38 cellular contexts compared by ENCODE assay signal in genomic region chr13:94366677-94367076, GRCh38.
"Had no signal": no experiment of that assay in that cellular context is flagged by ENCODE, and none has a peak within 500 bp of the region (broad histone marks: within the 10 kb centered on the region; RNA-seq: fewer than 3 reads in every experiment).

No MANE protein-coding gene starts in this region.

- H3K27me3 Mint-ChIP-seq: activated naive CD8-positive, alpha-beta T cell had no signal

- ATAC-seq: activated naive CD4-positive, alpha-beta T cell treated with anti-CD3 and anti-CD28 coated beads, Interleukin-2, amount 50 U/mL, for 72 hours; activated naive CD8-positive, alpha-beta T cell treated with anti-CD3 and anti-CD28 coated beads, Interleukin-2, amount 50 U/mL, for 24 hours; activated T-cell treated with anti-CD3 and anti-CD28 coated beads, Interleukin-2, amount 50 U/mL, for 4 hours; activated T-cell treated with anti-CD3 and anti-CD28 coated beads, Interleukin-2, amount 50 U/mL, for 72 hours; activated T-helper 17 cell treated with anti-CD3 and anti-CD28 coated beads, Interleukin-2, amount 50 U/mL, for 72 hours; body of pancreas had no signal

- H3K27ac Mint-ChIP-seq: activated naive CD4-positive, alpha-beta T cell treated with anti-CD3 and anti-CD28 coated beads for 36 hours; activated naive CD4-positive, alpha-beta T cell treated with anti-CD3 and anti-CD28 coated beads, Interleukin-2, amount 10 ng/mL, durations not matched to agents 7 days and 5 days; activated naive CD4-positive, alpha-beta T cell treated with anti-CD3 and anti-CD28 coated beads, Interleukin-2, amount 50 U/mL, for 24 hours; activated naive CD4-positive, alpha-beta T cell treated with anti-CD3 and anti-CD28 coated beads, Interleukin-2, amount 50 U/mL, for 72 hours; activated naive CD8-positive, alpha-beta T cell; activated naive CD8-positive, alpha-beta T cell treated with anti-CD3 and anti-CD28 coated beads for 36 hours; activated naive CD8-positive, alpha-beta T cell treated with anti-CD3 and anti-CD28 coated beads, Interleukin-2, amount 10 ng/mL, durations not matched to agents 7 days and 5 days; activated naive CD8-positive, alpha-beta T cell treated with anti-CD3 and anti-CD28 coated beads, Interleukin-2, amount 50 U/mL, for 24 hours; activated T-cell treated with anti-CD3 and anti-CD28 coated beads, Interleukin-2, amount 50 U/mL, for 24 hours; activated T-cell treated with anti-CD3 and anti-CD28 coated beads, Interleukin-2, amount 50 U/mL, for 72 hours; activated T-helper 1 cell treated with anti-CD3 and anti-CD28 coated beads, Interleukin-12 subunit alpha, Interleukin-12 subunit beta, Interleukin-2, Interleukin-4 antibody, amounts not matched to agents 30 ng/mL and 10 ng/mL and 1 ng/mL, durations not matched to agents 14 hours and 24 hours and 36 hours; activated T-helper 17 cell treated with anti-CD3 and anti-CD28 coated beads, Interleukin-2, amount 50 U/mL, for 72 hours; activated T-helper 2 cell treated with anti-CD3 and anti-CD28 coated beads, Interferon-gamma antibody, Interleukin-2, Interleukin-4, amounts not matched to agents 10 μg/mL and 5 μg/mL and 100 μg/mL, durations not matched to agents 14 hours and 24 hours and 36 hours; brain had no signal

- H3K4me3 ChIP-seq: adrenal gland, ascending aorta, body of pancreas, breast epithelium, cardiac muscle cell had no signal

- H3K36me3 ChIP-seq: adrenal gland, ascending aorta, brain microvascular endothelial cell, breast epithelium, cardiac muscle cell had no signal

- H3K27ac ChIP-seq: adrenal gland, ascending aorta, body of pancreas, brain microvascular endothelial cell, breast epithelium, cardiac muscle cell had no signal

- H3K4me1 Mint-ChIP-seq: activated naive CD4-positive, alpha-beta T cell treated with anti-CD3 and anti-CD28 coated beads, Interleukin-2, amount 10 ng/mL, durations not matched to agents 7 days and 5 days; activated T-helper 17 cell treated with anti-CD3 and anti-CD28 coated beads, Interleukin-2, amount 50 U/mL, for 72 hours; central memory CD8-positive, alpha-beta T cell had no signal

- H3K9me3 Mint-ChIP-seq: activated naive CD4-positive, alpha-beta T cell treated with anti-CD3 and anti-CD28 coated beads for 36 hours; activated naive CD4-positive, alpha-beta T cell treated with anti-CD3 and anti-CD28 coated beads, Interleukin-2, amount 10 ng/mL, durations not matched to agents 7 days and 5 days; activated naive CD4-positive, alpha-beta T cell treated with anti-CD3 and anti-CD28 coated beads, Interleukin-2, amount 50 U/mL, for 24 hours; activated naive CD4-positive, alpha-beta T cell treated with anti-CD3 and anti-CD28 coated beads, Interleukin-2, amount 50 U/mL, for 72 hours; activated naive CD8-positive, alpha-beta T cell treated with anti-CD3 and anti-CD28 coated beads for 36 hours; activated naive CD8-positive, alpha-beta T cell treated with anti-CD3 and anti-CD28 coated beads, Interleukin-2, amount 10 ng/mL, durations not matched to agents 7 days and 5 days; activated naive CD8-positive, alpha-beta T cell treated with anti-CD3 and anti-CD28 coated beads, Interleukin-2, amount 50 U/mL, for 24 hours; activated T-cell treated with anti-CD3 and anti-CD28 coated beads, Interleukin-2, amount 50 U/mL, for 24 hours; activated T-cell treated with anti-CD3 and anti-CD28 coated beads, Interleukin-2, amount 50 U/mL, for 4 hours; activated T-cell treated with anti-CD3 and anti-CD28 coated beads, Interleukin-2, amount 50 U/mL, for 72 hours; activated T-helper 1 cell treated with anti-CD3 and anti-CD28 coated beads, Interleukin-12 subunit alpha, Interleukin-12 subunit beta, Interleukin-2, Interleukin-4 antibody, amounts not matched to agents 30 ng/mL and 10 ng/mL and 1 ng/mL, durations not matched to agents 14 hours and 24 hours and 36 hours; activated T-helper 17 cell treated with anti-CD3 and anti-CD28 coated beads, Interleukin-2, amount 50 U/mL, for 72 hours; activated T-helper 2 cell treated with anti-CD3 and anti-CD28 coated beads, Interferon-gamma antibody, Interleukin-2, Interleukin-4, amounts not matched to agents 10 μg/mL and 5 μg/mL and 100 μg/mL, durations not matched to agents 14 hours and 24 hours and 36 hours; central memory CD8-positive, alpha-beta T cell had no signal

- H3K27me3 ChIP-seq: adrenal gland, ascending aorta, body of pancreas, brain microvascular endothelial cell, cardiac muscle cell had no signal

- DNase-seq: activated effector memory CD4-positive, alpha-beta T cell treated with anti-CD3 and anti-CD28 coated beads, Interleukin-2, amount 50 U/mL, for 16 hours; activated effector memory CD4-positive, alpha-beta T cell treated with Interleukin-2 at 50 U/mL for 16 hours; activated gamma-delta T cell; activated gamma-delta T cell treated with Interleukin-2 at 50 U/mL for 16 hours; activated naive CD4-positive, alpha-beta T cell; activated naive CD4-positive, alpha-beta T cell treated with anti-CD3 and anti-CD28 coated beads for 36 hours; activated naive CD4-positive, alpha-beta T cell treated with anti-CD3 and anti-CD28 coated beads, Interleukin-2, amount 10 ng/mL, durations not matched to agents 7 days and 5 days; activated naive CD4-positive, alpha-beta T cell treated with anti-CD3 and anti-CD28 coated beads, Interleukin-2, amount 50 U/mL, for 16 hours; activated naive CD4-positive, alpha-beta T cell treated with Interleukin-2 at 50 U/mL for 16 hours; activated naive CD8-positive, alpha-beta T cell treated with anti-CD3 and anti-CD28 coated beads for 36 hours; activated naive CD8-positive, alpha-beta T cell treated with anti-CD3 and anti-CD28 coated beads, Interleukin-2, amount 10 ng/mL, durations not matched to agents 7 days and 5 days; activated naive CD8-positive, alpha-beta T cell treated with anti-CD3 and anti-CD28 coated beads, Interleukin-2, amount 50 U/mL, for 24 hours; activated T-cell treated with anti-CD3 and anti-CD28 coated beads, Interleukin-2, amount 50 U/mL, for 1 hour; activated T-cell treated with anti-CD3 and anti-CD28 coated beads, Interleukin-2, amount 50 U/mL, for 24 hours; activated T-cell treated with anti-CD3 and anti-CD28 coated beads, Interleukin-2, amount 50 U/mL, for 4 hours; activated T-cell treated with anti-CD3 and anti-CD28 coated beads, Interleukin-2, amount 50 U/mL, for 48 hours; activated T-cell treated with anti-CD3 and anti-CD28 coated beads, Interleukin-2, amount 50 U/mL, for 72 hours; adrenal gland; amniotic stem cell; amygdala; anterior cingulate cortex; aorta; body of pancreas; brain microvascular endothelial cell; caudate nucleus; central memory CD4-positive, alpha-beta T cell; cerebellar nuclear complex had no signal

- H3K4me1 ChIP-seq: adrenal gland, breast epithelium had no signal

- H3K36me3 Mint-ChIP-seq: activated naive CD4-positive, alpha-beta T cell treated with anti-CD3 and anti-CD28 coated beads, Interleukin-2, amount 10 ng/mL, durations not matched to agents 7 days and 5 days; activated naive CD4-positive, alpha-beta T cell treated with anti-CD3 and anti-CD28 coated beads, Interleukin-2, amount 50 U/mL, for 24 hours; activated naive CD4-positive, alpha-beta T cell treated with anti-CD3 and anti-CD28 coated beads, Interleukin-2, amount 50 U/mL, for 72 hours; activated naive CD8-positive, alpha-beta T cell; activated naive CD8-positive, alpha-beta T cell treated with anti-CD3 and anti-CD28 coated beads for 36 hours; activated naive CD8-positive, alpha-beta T cell treated with anti-CD3 and anti-CD28 coated beads, Interleukin-2, amount 10 ng/mL, durations not matched to agents 7 days and 5 days; brain had no signal

- H3K4me3 Mint-ChIP-seq: activated naive CD4-positive, alpha-beta T cell treated with anti-CD3 and anti-CD28 coated beads for 36 hours; activated naive CD4-positive, alpha-beta T cell treated with anti-CD3 and anti-CD28 coated beads, Interleukin-2, amount 10 ng/mL, durations not matched to agents 7 days and 5 days; activated naive CD4-positive, alpha-beta T cell treated with anti-CD3 and anti-CD28 coated beads, Interleukin-2, amount 50 U/mL, for 24 hours; activated naive CD8-positive, alpha-beta T cell; activated naive CD8-positive, alpha-beta T cell treated with anti-CD3 and anti-CD28 coated beads for 36 hours; activated naive CD8-positive, alpha-beta T cell treated with anti-CD3 and anti-CD28 coated beads, Interleukin-2, amount 10 ng/mL, durations not matched to agents 7 days and 5 days; activated naive CD8-positive, alpha-beta T cell treated with anti-CD3 and anti-CD28 coated beads, Interleukin-2, amount 50 U/mL, for 24 hours; activated T-cell treated with anti-CD3 and anti-CD28 coated beads, Interleukin-2, amount 50 U/mL, for 24 hours; activated T-cell treated with anti-CD3 and anti-CD28 coated beads, Interleukin-2, amount 50 U/mL, for 4 hours; activated T-cell treated with anti-CD3 and anti-CD28 coated beads, Interleukin-2, amount 50 U/mL, for 72 hours; activated T-helper 1 cell treated with anti-CD3 and anti-CD28 coated beads, Interleukin-12 subunit alpha, Interleukin-12 subunit beta, Interleukin-2, Interleukin-4 antibody, amounts not matched to agents 30 ng/mL and 10 ng/mL and 1 ng/mL, durations not matched to agents 14 hours and 24 hours and 36 hours; activated T-helper 17 cell treated with anti-CD3 and anti-CD28 coated beads, Interleukin-2, amount 50 U/mL, for 72 hours; brain; central memory CD8-positive, alpha-beta T cell had no signal

- H3K9me3 ChIP-seq: adrenal gland, ascending aorta, body of pancreas, breast epithelium had no signal
